9 cellular contexts compared by ENCODE assay signal in the genomic region with DNA sequence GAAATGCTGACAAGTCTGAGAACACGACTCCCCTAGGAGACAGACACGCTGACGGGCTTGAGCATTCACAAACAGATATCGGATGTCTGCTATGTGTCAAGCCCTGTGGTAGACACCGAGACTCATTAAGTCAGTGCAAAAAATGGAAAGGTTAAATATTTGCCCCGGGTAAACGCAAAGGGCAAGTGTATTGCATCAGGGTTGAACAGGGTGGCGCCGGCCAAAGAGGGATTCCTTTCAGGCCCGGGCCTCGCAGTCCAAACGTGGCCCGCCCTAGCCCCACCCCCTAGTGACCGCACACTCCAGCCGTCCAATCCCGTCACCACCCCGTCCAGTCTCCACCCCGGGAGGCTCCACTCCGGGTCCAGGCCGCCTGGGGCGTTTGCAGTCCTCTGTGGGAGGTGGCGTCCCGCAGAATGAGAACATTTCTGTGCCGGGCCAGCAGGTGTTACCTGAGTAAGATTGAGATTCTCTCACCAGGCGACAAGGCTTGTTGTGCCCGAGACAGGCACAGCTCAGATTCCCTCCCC. TPM values are rescaled to one million over a fixed set of nuclear protein-coding genes. Genes with fewer than 3 reads are reported as not detected.
DNase-seq lines count a peak whose midpoint lies in the region; ATAC-seq, FAIRE-seq and TF ChIP-seq lines count a peak whose summit lies in the region.
"Had no signal": no experiment of that assay in that cellular context is flagged by ENCODE, and none has a peak within 500 bp of the region (broad histone marks: within the 10 kb centered on the region; RNA-seq: fewer than 3 reads in every experiment).

No MANE protein-coding gene starts in this region.

- FAIRE-seq in GM19239 (lab: Jason Lieb, UNC) (peak; percentile 97), HepG2 (lab: Jason Lieb, UNC) (peak; percentile 99)

- TF ChIP-seq RAD21 in HepG2 (CRISPR knock-in tag; IDR thresholded peaks at IDR 0.05), result no peak

- no peaks in the 10 kb centered on the region for H3K9me3 Mint-ChIP-seq in activated CD4-positive, alpha-beta T cell treated with anti-CD3 and anti-CD28 coated beads, Interleukin-2, amount 10 ng/mL, durations not matched to agents 7 days and 5 days

- H3K36me3 ChIP-seq in BE2C, result no peaks in the 10 kb centered on the region
- H3K36me3 ChIP-seq in HepG2 (replicated peaks in 1 of 2; ENCODE audit: control insufficient read depth in 1 of 2, insufficient read depth in 2 of 2, low read length in 2 of 2), result no peaks in the 10 kb centered on the region

- ATAC-seq in HG03432 (IDR thresholded peaks at IDR 0.05; ENCODE audit: unreplicated experiment) (peak; percentile 96), HepG2 (peak; percentile 97)

- H3K4me1 ChIP-seq in BE2C (0 out of 2 replicates have a peak, but pooled peaks cover 2% of the 10 kb centered on the region), HepG2 (ENCODE audit: insufficient read depth, low read length) (peaks cover 60% of the 10 kb centered on the region)

- no peak overlapping the region for H2AFZ ChIP-seq in HepG2 (ENCODE audit: low read length)

- peak overlapping the region; percentile 81 for H3K9ac ChIP-seq in HepG2 (ENCODE audit: insufficient read depth, low read depth, low read length)

- H3K27me3 Mint-ChIP-seq in activated CD4-positive, alpha-beta T cell treated with anti-CD3 and anti-CD28 coated beads, Interleukin-2, amount 10 ng/mL, durations not matched to agents 7 days and 5 days, result peaks cover 27% of the 10 kb centered on the region

- DNase-seq in BE2C (peak; percentile 96), GM19239 (ENCODE audit: insufficient read length, low spot score) (peak; percentile 83), NCI-H510A treated with DMSO at 0.1 percent for 48 hours (lab: John Stamatoyannopoulos, UW) (peak; percentile 97), dedifferentiated amniotic fluid mesenchymal stem cell (ENCODE audit: extremely low spot score) (peak; percentile 87), HepG2 (ENCODE audit: low spot score) (peak; percentile 99)
- DNase-seq in activated CD4-positive, alpha-beta T cell treated with anti-CD3 and anti-CD28 coated beads, Interleukin-2, amount 10 ng/mL, durations not matched to agents 7 days and 5 days, result peak; percentile 61
- peak; percentile 69 to 71 for DNase-seq in stimulated activated CD4-positive, alpha-beta T cell treated with anti-CD3 and anti-CD28 coated beads, Interleukin-2, amount 100 ng/mL, for 48 hours

- peak; percentile 84 to 92 for TF ChIP-seq POLR2A in HepG2 (IDR thresholded peaks at IDR 0.05; ENCODE audit: insufficient read depth in 1 of 2, low read depth in 2 of 2, low read length in 2 of 2)

- CTCF ChIA-PET in activated CD4-positive, alpha-beta T cell treated with anti-CD3 and anti-CD28 coated beads, Interleukin-2, amount 10 ng/mL, durations not matched to agents 7 days and 5 days (lab: Charles Lee), result interaction anchor here (0.8 kb wide), 1 partner anchor 17 kb away, joined by 3 read pairs; a partner anchor contains a TSS
- CTCF ChIA-PET in HepG2 (lab: Yijun Ruan, JAX; ENCODE audit: low intra/inter-chr PET ratio, low total read pairs), result interaction anchor here (2.0 kb wide), 1 partner anchor 52 kb away, joined by 6 read pairs; no protein-coding TSS in a partner anchor

- H3K4me3 ChIP-seq in BE2C (ENCODE audit: low read depth, low read length) (peak overlapping the region; percentile 82), HepG2 (replicated peaks in 1 of 3; ENCODE audit: insufficient read depth in 1 of 3, low read depth in 2 of 3, low read length in 3 of 3) (peak overlapping the region; percentile 51 to 76 (median 54))
- H3K4me3 ChIP-seq: SK-N-MC had no signal

- in situ Hi-C loops in HepG2 (cut with HindIII; ENCODE audit: extremely low pct_ligation_motif_present, low pct_unique_long_range_greater_than_20kb), result no loop called here

- no peaks in the 10 kb centered on the region for H3K27me3 ChIP-seq in BE2C
- no peaks in the 10 kb centered on the region; a peak in 2 of 5 replicates for H3K27me3 ChIP-seq in HepG2 (ENCODE audit: control insufficient read depth in 1 of 2, insufficient read depth in 2 of 2, low read length in 2 of 2)

- TF ChIP-seq EP300 in HepG2 (IDR thresholded peaks at IDR 0.05; ENCODE audit: low read depth in 2 of 2, low read length in 2 of 2) (peak; percentile 32 to 90; a peak in 2 of 4 replicates), HepG2 (CRISPR knock-in tag; IDR thresholded peaks at IDR 0.05; ENCODE audit: borderline replicate concordance) (peak; percentile 89)

- peak overlapping the region; percentile 96 for H3K27ac ChIP-seq in HepG2 (ENCODE audit: extremely low read length, insufficient read depth, low read length)
- H3K27ac ChIP-seq: SK-N-MC had no signal

- under 1% methylated on average over 18 of the region's 26 CpGs for WGBS in HepG2 (ENCODE audit: low lambda C conversion rate)

- H3K36me3 Mint-ChIP-seq in activated CD4-positive, alpha-beta T cell treated with anti-CD3 and anti-CD28 coated beads, Interleukin-2, amount 10 ng/mL, durations not matched to agents 7 days and 5 days (ENCODE audit: low read depth), result no peaks in the 10 kb centered on the region

- H3K9me3 ChIP-seq in BE2C (no peaks in the 10 kb centered on the region), HepG2 (ENCODE audit: low read length) (no peaks in the 10 kb centered on the region)

- POLR2A ChIA-PET in activated CD4-positive, alpha-beta T cell treated with anti-CD3 and anti-CD28 coated beads, Interleukin-2, amount 10 ng/mL, durations not matched to agents 7 days and 5 days (lab: Charles Lee), result no interaction called here
- POLR2A ChIA-PET in HepG2 (lab: Yijun Ruan, JAX), result interaction anchor here (1.0 to 5.0 kb wide), 4 partner anchors 11 to 235 kb away, joined by 3 to 30 read pairs (median 4); a partner anchor contains a TSS

- H4K20me1 ChIP-seq in HepG2 (ENCODE audit: insufficient read depth, low read length), result no peaks in the 10 kb centered on the region

- H3K4me1 Mint-ChIP-seq in activated CD4-positive, alpha-beta T cell treated with anti-CD3 and anti-CD28 coated beads, Interleukin-2, amount 10 ng/mL, durations not matched to agents 7 days and 5 days, result peaks cover 14% of the 10 kb centered on the region

- no TSS peak for BruUV-seq in HepG2 (replicated peaks; lab: Mats Ljungman, UMichigan)

- H3K27ac Mint-ChIP-seq in activated CD4-positive, alpha-beta T cell treated with anti-CD3 and anti-CD28 coated beads, Interleukin-2, amount 10 ng/mL, durations not matched to agents 7 days and 5 days, result peak overlapping the region; percentile 27

- intact Hi-C loops in HepG2 (cut with micrococcal nuclease; ENCODE audit: unreplicated experiment), result loop anchor here (1.0 to 2.0 kb wide), 3 partner anchors 16 to 52 kb away; a partner anchor contains a TSS

- no peak for TF ChIP-seq CTCF in BE2C (IDR thresholded peaks at IDR 0.05; ENCODE audit: low read depth, low read length)
- TF ChIP-seq CTCF in HepG2 (CRISPR knock-in tag; IDR thresholded peaks at IDR 0.05), result no peak

- no peaks in the 10 kb centered on the region for H3K79me2 ChIP-seq in HepG2 (ENCODE audit: insufficient read depth, low read length)

- peak overlapping the region; percentile 67 for H3K4me3 Mint-ChIP-seq in activated CD4-positive, alpha-beta T cell treated with anti-CD3 and anti-CD28 coated beads, Interleukin-2, amount 10 ng/mL, durations not matched to agents 7 days and 5 days

- peak overlapping the region; percentile 82 for H3K4me2 ChIP-seq in HepG2 (ENCODE audit: low read depth, low read length)

RNA-seq across cellular contexts. Expression of a gene that starts 16.3 kb away (rescaled TPM):
- polyA plus RNA-seq in BE2C (2012; ENCODE audit: insufficient read depth, insufficient read length, low read depth), result 164 TPM
- total RNA-seq in activated CD4-positive, alpha-beta T cell treated with anti-CD3 and anti-CD28 coated beads, Interleukin-2, amount 10 ng/mL, durations not matched to agents 7 days and 5 days, result 10 to 100 TPM; 15.2 to 17.2 TPM
- total RNA-seq in HepG2 (2016; rRNA removed; fragmentation: Illumina TruSeq; extraction: Trizol), result 33.6 and 60.9 TPM in 2 replicates
- total RNA-seq in HepG2 (2016; cell fraction: cytosol; rRNA removed; fragmentation: Illumina TruSeq; extraction: Trizol; ENCODE audit: low read depth), result 19.4 and 19.6 TPM in 2 replicates
- total RNA-seq in HepG2 (2016; cell fraction: insoluble cytoplasmic fraction; rRNA removed; fragmentation: Illumina TruSeq; extraction: Trizol), result 34.2 and 64.9 TPM in 2 replicates
- total RNA-seq in HepG2 (2016; cell fraction: membrane; rRNA removed; fragmentation: Illumina TruSeq; extraction: Trizol), result 35.3 and 35.6 TPM in 2 replicates
- total RNA-seq in HepG2 (2016; cell fraction: nucleus; rRNA removed; fragmentation: Illumina TruSeq; extraction: Trizol), result 46.5 and 53.8 TPM in 2 replicates
- 102 and 137 TPM in 2 replicates for polyA plus RNA-seq in HepG2 (2011; rRNA removed)
- 89.3 and 100 TPM in 2 replicates for polyA plus RNA-seq in HepG2 (2011; cell fraction: cytosol; rRNA removed)
- 118 and 132 TPM in 2 replicates for polyA plus RNA-seq in HepG2 (2011; cell fraction: nucleus; rRNA removed)
- polyA plus RNA-seq in HepG2 (2012), result 50.9 and 56.1 TPM in 2 replicates
- polyA plus RNA-seq in HepG2 (2016; cell fraction: cytosol; fragmentation: Illumina TruSeq; extraction: Trizol; ENCODE audit: low read depth), result 20.3 and 20.6 TPM in 2 replicates
- 32.1 and 32.2 TPM in 2 replicates for polyA plus RNA-seq in HepG2 (2016; cell fraction: insoluble cytoplasmic fraction; fragmentation: Illumina TruSeq; extraction: Trizol; ENCODE audit: low read depth)
- polyA plus RNA-seq in HepG2 (2016; cell fraction: membrane; fragmentation: Illumina TruSeq; extraction: Trizol; ENCODE audit: low read depth), result 27.0 and 30.2 TPM in 2 replicates
- polyA plus RNA-seq in HepG2 (2016; cell fraction: nucleus; fragmentation: Illumina TruSeq; extraction: Trizol; ENCODE audit: insufficient read depth, low read depth), result 79.2 and 83.5 TPM in 2 replicates
- polyA minus RNA-seq in HepG2 (2011; rRNA and poly(A)+ RNA removed; ENCODE audit: low replicate concordance), result 239 and 286 TPM in 2 replicates
- polyA minus RNA-seq in HepG2 (2011; cell fraction: cytosol; rRNA and poly(A)+ RNA removed), result 16.9 and 23.5 TPM in 2 replicates
- 14.8 and 15.3 TPM in 2 replicates for polyA minus RNA-seq in HepG2 (2011; cell fraction: nucleus; rRNA and poly(A)+ RNA removed)

RNA-seq across cellular contexts. Expression of a gene that starts 20.0 kb away (rescaled TPM):
- 0.43 TPM for polyA plus RNA-seq in BE2C (2012; ENCODE audit: insufficient read depth, insufficient read length, low read depth)
- not detected for total RNA-seq in activated CD4-positive, alpha-beta T cell treated with anti-CD3 and anti-CD28 coated beads, Interleukin-2, amount 10 ng/mL, durations not matched to agents 7 days and 5 days
- 0.04 TPM in 1 of 2 replicates, not detected in the other for total RNA-seq in HepG2 (2016; rRNA removed; fragmentation: Illumina TruSeq; extraction: Trizol)
- total RNA-seq in HepG2 (2016; cell fraction: cytosol; rRNA removed; fragmentation: Illumina TruSeq; extraction: Trizol; ENCODE audit: low read depth), result not detected in 2 replicates
- total RNA-seq in HepG2 (2016; cell fraction: insoluble cytoplasmic fraction; rRNA removed; fragmentation: Illumina TruSeq; extraction: Trizol), result 0.03 TPM in 1 of 2 replicates, not detected in the other
- total RNA-seq in HepG2 (2016; cell fraction: membrane; rRNA removed; fragmentation: Illumina TruSeq; extraction: Trizol), result not detected in 2 replicates
- total RNA-seq in HepG2 (2016; cell fraction: nucleus; rRNA removed; fragmentation: Illumina TruSeq; extraction: Trizol), result 0.09 and 0.22 TPM in 2 replicates
- polyA plus RNA-seq in HepG2 (2011; rRNA removed), result 0.05 and 0.22 TPM in 2 replicates
- polyA plus RNA-seq in HepG2 (2011; cell fraction: cytosol; rRNA removed), result 0.01 TPM in 2 replicates
- polyA plus RNA-seq in HepG2 (2011; cell fraction: nucleus; rRNA removed), result 1.1 and 1.3 TPM in 2 replicates
- 0.05 and 0.20 TPM in 2 replicates for polyA plus RNA-seq in HepG2 (2012)
- polyA plus RNA-seq in HepG2 (2016; cell fraction: cytosol; fragmentation: Illumina TruSeq; extraction: Trizol; ENCODE audit: low read depth), result not detected in 2 replicates
- 0.05 TPM in 1 of 2 replicates, not detected in the other for polyA plus RNA-seq in HepG2 (2016; cell fraction: insoluble cytoplasmic fraction; fragmentation: Illumina TruSeq; extraction: Trizol; ENCODE audit: low read depth)
- polyA plus RNA-seq in HepG2 (2016; cell fraction: membrane; fragmentation: Illumina TruSeq; extraction: Trizol; ENCODE audit: low read depth), result not detected in 2 replicates
- 1.1 and 1.3 TPM in 2 replicates for polyA plus RNA-seq in HepG2 (2016; cell fraction: nucleus; fragmentation: Illumina TruSeq; extraction: Trizol; ENCODE audit: insufficient read depth, low read depth)
- not detected in 2 replicates for polyA minus RNA-seq in HepG2 (2011; rRNA and poly(A)+ RNA removed; ENCODE audit: low replicate concordance)
- 0.09 TPM in 1 of 2 replicates, not detected in the other for polyA minus RNA-seq in HepG2 (2011; cell fraction: cytosol; rRNA and poly(A)+ RNA removed)
- polyA minus RNA-seq in HepG2 (2011; cell fraction: nucleus; rRNA and poly(A)+ RNA removed), result 0.12 and 0.13 TPM in 2 replicates

RNA-seq across cellular contexts. Expression of a gene that starts 43.6 kb away (rescaled TPM):
- polyA plus RNA-seq in BE2C (2012; ENCODE audit: insufficient read depth, insufficient read length, low read depth), result 0.42 TPM
- not detected for total RNA-seq in activated CD4-positive, alpha-beta T cell treated with anti-CD3 and anti-CD28 coated beads, Interleukin-2, amount 10 ng/mL, durations not matched to agents 7 days and 5 days
- not detected in 2 replicates for total RNA-seq in HepG2 (2016; rRNA removed; fragmentation: Illumina TruSeq; extraction: Trizol)
- not detected in 2 replicates for total RNA-seq in HepG2 (2016; cell fraction: cytosol; rRNA removed; fragmentation: Illumina TruSeq; extraction: Trizol; ENCODE audit: low read depth)
- not detected in 2 replicates for total RNA-seq in HepG2 (2016; cell fraction: insoluble cytoplasmic fraction; rRNA removed; fragmentation: Illumina TruSeq; extraction: Trizol)
- total RNA-seq in HepG2 (2016; cell fraction: membrane; rRNA removed; fragmentation: Illumina TruSeq; extraction: Trizol), result not detected in 2 replicates
- not detected in 2 replicates for total RNA-seq in HepG2 (2016; cell fraction: nucleus; rRNA removed; fragmentation: Illumina TruSeq; extraction: Trizol)
- not detected in 2 replicates for polyA plus RNA-seq in HepG2 (2011; rRNA removed)
- polyA plus RNA-seq in HepG2 (2011; cell fraction: cytosol; rRNA removed), result not detected in 2 replicates
- polyA plus RNA-seq in HepG2 (2011; cell fraction: nucleus; rRNA removed), result 0.08 and 0.09 TPM in 2 replicates
- polyA plus RNA-seq in HepG2 (2012), result not detected in 2 replicates
- polyA plus RNA-seq in HepG2 (2016; cell fraction: cytosol; fragmentation: Illumina TruSeq; extraction: Trizol; ENCODE audit: low read depth), result not detected in 2 replicates
- polyA plus RNA-seq in HepG2 (2016; cell fraction: insoluble cytoplasmic fraction; fragmentation: Illumina TruSeq; extraction: Trizol; ENCODE audit: low read depth), result not detected in 2 replicates
- polyA plus RNA-seq in HepG2 (2016; cell fraction: membrane; fragmentation: Illumina TruSeq; extraction: Trizol; ENCODE audit: low read depth), result not detected in 2 replicates
- polyA plus RNA-seq in HepG2 (2016; cell fraction: nucleus; fragmentation: Illumina TruSeq; extraction: Trizol; ENCODE audit: insufficient read depth, low read depth), result not detected in 2 replicates
- not detected in 2 replicates for polyA minus RNA-seq in HepG2 (2011; rRNA and poly(A)+ RNA removed; ENCODE audit: low replicate concordance)
- not detected in 2 replicates for polyA minus RNA-seq in HepG2 (2011; cell fraction: cytosol; rRNA and poly(A)+ RNA removed)
- not detected in 2 replicates for polyA minus RNA-seq in HepG2 (2011; cell fraction: nucleus; rRNA and poly(A)+ RNA removed)

RNA-seq across cellular contexts. Expression of a gene that starts 58.4 kb away (rescaled TPM):
- not detected for polyA plus RNA-seq in BE2C (2012; ENCODE audit: insufficient read depth, insufficient read length, low read depth)
- not detected for total RNA-seq in activated CD4-positive, alpha-beta T cell treated with anti-CD3 and anti-CD28 coated beads, Interleukin-2, amount 10 ng/mL, durations not matched to agents 7 days and 5 days
- not detected in 2 replicates for total RNA-seq in HepG2 (2016; rRNA removed; fragmentation: Illumina TruSeq; extraction: Trizol)
- not detected in 2 replicates for total RNA-seq in HepG2 (2016; cell fraction: cytosol; rRNA removed; fragmentation: Illumina TruSeq; extraction: Trizol; ENCODE audit: low read depth)
- total RNA-seq in HepG2 (2016; cell fraction: insoluble cytoplasmic fraction; rRNA removed; fragmentation: Illumina TruSeq; extraction: Trizol), result not detected in 2 replicates
- total RNA-seq in HepG2 (2016; cell fraction: membrane; rRNA removed; fragmentation: Illumina TruSeq; extraction: Trizol), result not detected in 2 replicates
- total RNA-seq in HepG2 (2016; cell fraction: nucleus; rRNA removed; fragmentation: Illumina TruSeq; extraction: Trizol), result not detected in 2 replicates
- polyA plus RNA-seq in HepG2 (2011; rRNA removed), result not detected in 2 replicates
- not detected in 2 replicates for polyA plus RNA-seq in HepG2 (2011; cell fraction: cytosol; rRNA removed)
- not detected in 2 replicates for polyA plus RNA-seq in HepG2 (2011; cell fraction: nucleus; rRNA removed)
- polyA plus RNA-seq in HepG2 (2012), result not detected in 2 replicates
- polyA plus RNA-seq in HepG2 (2016; cell fraction: cytosol; fragmentation: Illumina TruSeq; extraction: Trizol; ENCODE audit: low read depth), result not detected in 2 replicates
- not detected in 2 replicates for polyA plus RNA-seq in HepG2 (2016; cell fraction: insoluble cytoplasmic fraction; fragmentation: Illumina TruSeq; extraction: Trizol; ENCODE audit: low read depth)
- polyA plus RNA-seq in HepG2 (2016; cell fraction: membrane; fragmentation: Illumina TruSeq; extraction: Trizol; ENCODE audit: low read depth), result not detected in 2 replicates
- polyA plus RNA-seq in HepG2 (2016; cell fraction: nucleus; fragmentation: Illumina TruSeq; extraction: Trizol; ENCODE audit: insufficient read depth, low read depth), result not detected in 2 replicates
- 0.02 TPM in 1 of 2 replicates, not detected in the other for polyA minus RNA-seq in HepG2 (2011; rRNA and poly(A)+ RNA removed; ENCODE audit: low replicate concordance)
- not detected in 2 replicates for polyA minus RNA-seq in HepG2 (2011; cell fraction: cytosol; rRNA and poly(A)+ RNA removed)
- polyA minus RNA-seq in HepG2 (2011; cell fraction: nucleus; rRNA and poly(A)+ RNA removed), result not detected in 2 replicates

Comparison
In these comparisons a context has a peak if more than half of its experiments do, and no peak if none do; other contexts are left out.
1. Peak in every context shown above with its lines: DNase-seq, ATAC-seq, H3K4me3 ChIP-seq and H3K27ac ChIP-seq.